4 cellular contexts compared by ENCODE assay signal in genomic region chr19:42906162-42906561, GRCh38. TPM values are rescaled to one million over a fixed set of nuclear protein-coding genes. Genes with fewer than 3 reads are reported as not detected.
"Had no signal": no experiment of that assay in that cellular context is flagged by ENCODE, and none has a peak within 500 bp of the region (broad histone marks: within the 10 kb centered on the region; RNA-seq: fewer than 3 reads in every experiment).

No MANE protein-coding gene starts in this region.

RNA-seq across cellular contexts. Expression of gene PSG6, which starts 11.5 kb away (rescaled TPM):
- total RNA-seq: HepG2, HT-29, HT1080, K562 had no signal

RNA-seq across cellular contexts. Expression of gene PSG1, which starts 26.6 kb away (rescaled TPM):
- total RNA-seq: HepG2, HT-29, K562 had no signal

RNA-seq across cellular contexts. Expression of gene PSG7, which starts 30.8 kb away (rescaled TPM):
- total RNA-seq: HepG2, HT-29, K562 had no signal
